ENCODE assay signal across 9 cellular contexts in genomic region chr16:17578921-17579876, GRCh38.
DNase-seq lines count a peak whose midpoint lies in the region; ATAC-seq and TF ChIP-seq lines count a peak whose summit lies in the region.
"Had no signal": no experiment of that assay in that cellular context is flagged by ENCODE, and none has a peak within 500 bp of the region (broad histone marks: within the 10 kb centered on the region; RNA-seq: fewer than 3 reads in every experiment).

No MANE protein-coding gene starts in this region.

- no peaks in the 10 kb centered on the region for H3K36me3 Mint-ChIP-seq in activated T-cell treated with anti-CD3 and anti-CD28 coated beads, Interleukin-2, amount 50 U/mL, for 4 hours (ENCODE audit: insufficient read depth)

- H3K4me1 ChIP-seq in HCT116 (ENCODE audit: control insufficient read depth in 1 of 2, insufficient read depth in 2 of 2, low read length in 2 of 2): no peaks in the 10 kb centered on the region
- H3K4me1 ChIP-seq in OCI-LY3 (ENCODE audit: low read length): no peaks in the 10 kb centered on the region
- peaks cover 0 to 10% of the 10 kb centered on the region in 2 donors for H3K4me1 ChIP-seq in thyroid gland

- H4K20me1 ChIP-seq in HCT116 (ENCODE audit: insufficient read depth) (no peaks in the 10 kb centered on the region), OCI-LY3 (ENCODE audit: insufficient read depth, low read length) (no peaks in the 10 kb centered on the region), neural cell (ENCODE audit: insufficient read depth) (no peaks in the 10 kb centered on the region)

- TF ChIP-seq POLR2A in HCT116 (IDR thresholded peaks at IDR 0.05; ENCODE audit: borderline replicate concordance, extremely low read depth, insufficient read depth, insufficient read length) (no peak), thyroid gland (IDR thresholded peaks at IDR 0.05) (no peak)

- RAD21 ChIA-PET in HCT116 (lab: Charles Lee; ENCODE audit: low non-redundant PET in 1 of 2, low total read pairs in 2 of 2, uncharacterized antibody in 2 of 2, unreplicated experiment in 2 of 2): interaction anchor here in 1 of 2 experiments (0.5 kb wide), 1 partner anchor 24 kb away, joined by 4 read pairs; no protein-coding TSS in a partner anchor

- no peaks in the 10 kb centered on the region for H3K9me2 ChIP-seq in HCT116 (ENCODE audit: insufficient read depth)
- H3K9me2 ChIP-seq in neural cell (ENCODE audit: insufficient read depth, low read length): no peaks in the 10 kb centered on the region

- H3K9ac ChIP-seq in HCT116 (ENCODE audit: low read length): no peak overlapping the region
- H3K9ac ChIP-seq in OCI-LY3 (ENCODE audit: low read length): no peak overlapping the region
- no peak overlapping the region for H3K9ac ChIP-seq in neural cell (ENCODE audit: low read length)

- TF ChIP-seq EP300 in neural cell (conservative IDR thresholded peaks at IDR 0.05; ENCODE audit: poor library complexity, severe bottlenecking): no peak

- BruUV-seq in HCT116 (replicated peaks; lab: Mats Ljungman, UMichigan): no TSS peak

- H3K9me3 Mint-ChIP-seq in activated T-cell treated with anti-CD3 and anti-CD28 coated beads, Interleukin-2, amount 50 U/mL, for 4 hours: peaks cover 4% of the 10 kb centered on the region

- H2AFZ ChIP-seq in HCT116 (ENCODE audit: low read depth, low read length, poor library complexity, severe bottlenecking) (no peak overlapping the region), OCI-LY3 (ENCODE audit: low read depth, low read length) (peak overlapping the region; percentile 23; the same call in 1 of the 2 replicates), neural cell (ENCODE audit: low read depth, low read length) (no peak overlapping the region)

- peak; percentile 71 for TF ChIP-seq RAD21 in HCT116 (IDR thresholded peaks at IDR 0.05; ENCODE audit: low read depth)
- TF ChIP-seq RAD21 in neural cell (conservative IDR thresholded peaks at IDR 0.05): peak; percentile 12

- peaks cover 3% of the 10 kb centered on the region for H3K4me1 Mint-ChIP-seq in activated T-cell treated with anti-CD3 and anti-CD28 coated beads, Interleukin-2, amount 50 U/mL, for 4 hours (ENCODE audit: low read depth)
- H3K4me1 Mint-ChIP-seq: IgD-negative memory B cell had no signal

- H3K4me3 ChIP-seq in HCT116 (replicated peaks in 1 of 2; ENCODE audit: low read depth in 1 of 2, low read length in 2 of 2): no peak overlapping the region
- no peak overlapping the region for H3K4me3 ChIP-seq in OCI-LY3 (ENCODE audit: low read length)
- H3K4me3 ChIP-seq in neural cell (ENCODE audit: low read length): no peak overlapping the region
- H3K4me3 ChIP-seq in thyroid gland (replicated peaks in 1 of 3): no peak overlapping the region

- H3K9me3 ChIP-seq in HCT116 (ENCODE audit: control insufficient read depth in 1 of 2, insufficient read depth in 1 of 2, low read depth in 1 of 2, low read length in 2 of 2) (no peaks in the 10 kb centered on the region), OCI-LY3 (ENCODE audit: insufficient read depth, low read length) (no peaks in the 10 kb centered on the region), neural cell (ENCODE audit: low read length) (no peaks in the 10 kb centered on the region), thyroid gland (no peaks in the 10 kb centered on the region)

- H3K79me2 ChIP-seq in HCT116 (ENCODE audit: insufficient read depth, low read length) (no peaks in the 10 kb centered on the region), OCI-LY3 (ENCODE audit: low read length) (no peaks in the 10 kb centered on the region), neural cell (replicated peaks; ENCODE audit: insufficient read depth, low read length) (no peaks in the 10 kb centered on the region)

- H3K36me3 ChIP-seq in HCT116 (ENCODE audit: control insufficient read depth in 1 of 2, insufficient read depth in 2 of 2, low read length in 2 of 2) (no peaks in the 10 kb centered on the region), OCI-LY3 (replicated peaks; ENCODE audit: low read depth, low read length) (no peaks in the 10 kb centered on the region), neural cell (ENCODE audit: insufficient read depth, low read length) (no peaks in the 10 kb centered on the region), thyroid gland (no peaks in the 10 kb centered on the region)

- DNase-seq in HCT116 (ENCODE audit: low read depth, low spot score) (peak; percentile 59), fibroblast of peridontal ligament (ENCODE audit: extremely low read depth) (peak; percentile 97), thyroid gland (peak; percentile 75 to 76)
- peak; percentile 44 for DNase-seq in activated T-cell treated with anti-CD3 and anti-CD28 coated beads, Interleukin-2, amount 50 U/mL, for 4 hours

- H3K27ac ChIP-seq in C4-2B (no peak overlapping the region), HCT116 (ENCODE audit: low read depth, low read length) (no peak overlapping the region), OCI-LY3 (ENCODE audit: low read length) (no peak overlapping the region), neural cell (ENCODE audit: low read length) (no peak overlapping the region), thyroid gland (no peak overlapping the region)

- intact Hi-C loops in HCT116 (cut with micrococcal nuclease) (loop anchor here (1.0 to 10.0 kb wide), 2 partner anchors 23 to 364 kb away; no protein-coding TSS in a partner anchor), thyroid gland (cut with DNase I) (loop anchor here (5.0 to 10.0 kb wide), 2 partner anchors 102 to 294 kb away; no protein-coding TSS in a partner anchor)

- ATAC-seq in HCT116 (peak; percentile 100), GM21737 (IDR thresholded peaks at IDR 0.05; ENCODE audit: unreplicated experiment) (no peak)
- ATAC-seq in activated T-cell treated with anti-CD3 and anti-CD28 coated beads, Interleukin-2, amount 50 U/mL, for 4 hours: peak; percentile 60 to 77

- CTCF ChIA-PET in HCT116 (lab: Charles Lee): interaction anchor here (0.6 to 2.8 kb wide), 19 partner anchors 9 to 348 kb away, joined by 3 to 22 read pairs (median 4); no protein-coding TSS in a partner anchor

- H3K4me2 ChIP-seq in HCT116 (ENCODE audit: low read length) (0 out of 2 replicates have a peak overlapping the region, but pooled peaks have one; percentile 1), OCI-LY3 (ENCODE audit: low read length) (peak overlapping the region; percentile 41), neural cell (ENCODE audit: low read length) (no peak overlapping the region)

- H3K27me3 ChIP-seq in HCT116 (ENCODE audit: insufficient read depth, low read length) (peaks cover 15% of the 10 kb centered on the region), OCI-LY3 (ENCODE audit: low read depth, low read length) (no peaks in the 10 kb centered on the region; the same call in 1 of the 2 replicates), neural cell (ENCODE audit: insufficient read depth, low read depth, low read length) (no peaks in the 10 kb centered on the region), thyroid gland (no peaks in the 10 kb centered on the region)

- POLR2A ChIA-PET in HCT116 (lab: Charles Lee): no interaction called here

- 24 to 28% methylated on average over 10 of the region's 10 CpGs for WGBS in thyroid gland, 2 donors

- no peaks in the 10 kb centered on the region for H3K27me3 Mint-ChIP-seq in activated T-cell treated with anti-CD3 and anti-CD28 coated beads, Interleukin-2, amount 50 U/mL, for 4 hours (ENCODE audit: low read depth)

- TF ChIP-seq CTCF in C4-2B (conservative IDR thresholded peaks at IDR 0.05) (peak; percentile 85), HCT116 (IDR thresholded peaks at IDR 0.05 in 2 of 3, conservative IDR thresholded peaks at IDR 0.05 in 1 of 3; ENCODE audit: borderline replicate concordance in 1 of 3, insufficient read depth in 1 of 3, low read depth in 2 of 3, low read length in 2 of 3) (peak; percentile 76 to 89 (median 86)), OCI-LY3 (IDR thresholded peaks at IDR 0.05; ENCODE audit: low read depth, low read length) (peak; percentile 84), neural cell (IDR thresholded peaks at IDR 0.05; ENCODE audit: poor library complexity, severe bottlenecking) (peak; percentile 54), thyroid gland (IDR thresholded peaks at IDR 0.05) (peak; percentile 68 to 96 (median 90))

- H3F3A ChIP-seq in neural cell (ENCODE audit: insufficient read depth, low read length, poor library complexity, severe bottlenecking): no peaks in the 10 kb centered on the region

- no peak overlapping the region for H3K4me3 Mint-ChIP-seq in activated T-cell treated with anti-CD3 and anti-CD28 coated beads, Interleukin-2, amount 50 U/mL, for 4 hours
- H3K4me3 Mint-ChIP-seq: IgD-negative memory B cell had no signal

TF ChIP-seq in HCT116, 20 proteins besides CTCF, POLR2A, EP300 and RAD21 (continues in another document):
- TF ChIP-seq YY1 (IDR thresholded peaks at IDR 0.05; ENCODE audit: extremely low read depth, insufficient replicate concordance, low read depth, low read length): no peak
- TF ChIP-seq FOSL1 (IDR thresholded peaks at IDR 0.05; ENCODE audit: low read depth): no peak
- TF ChIP-seq SRF (IDR thresholded peaks at IDR 0.05; ENCODE audit: low read depth): no peak

TF ChIP-seq in neural cell, 6 proteins besides CTCF, POLR2A, EP300 and RAD21:
- TF ChIP-seq SMC3 (conservative IDR thresholded peaks at IDR 0.05; ENCODE audit: poor library complexity): peak; percentile 37
- no peak for TF ChIP-seq TAF1 (IDR thresholded peaks at IDR 0.05; ENCODE audit: low read depth)

Comparison
In these comparisons a context has a peak if more than half of its experiments do, and no peak if none do; other contexts are left out.
1. DNase-seq: peak in every context shown above with its lines; median percentile 97 in fibroblast of peridontal ligament; 76 in thyroid gland; 59 in HCT116; 44 in activated T-cell treated with anti-CD3 and anti-CD28 coated beads, Interleukin-2, amount 50 U/mL, for 4 hours.